In the genomic region with DNA sequence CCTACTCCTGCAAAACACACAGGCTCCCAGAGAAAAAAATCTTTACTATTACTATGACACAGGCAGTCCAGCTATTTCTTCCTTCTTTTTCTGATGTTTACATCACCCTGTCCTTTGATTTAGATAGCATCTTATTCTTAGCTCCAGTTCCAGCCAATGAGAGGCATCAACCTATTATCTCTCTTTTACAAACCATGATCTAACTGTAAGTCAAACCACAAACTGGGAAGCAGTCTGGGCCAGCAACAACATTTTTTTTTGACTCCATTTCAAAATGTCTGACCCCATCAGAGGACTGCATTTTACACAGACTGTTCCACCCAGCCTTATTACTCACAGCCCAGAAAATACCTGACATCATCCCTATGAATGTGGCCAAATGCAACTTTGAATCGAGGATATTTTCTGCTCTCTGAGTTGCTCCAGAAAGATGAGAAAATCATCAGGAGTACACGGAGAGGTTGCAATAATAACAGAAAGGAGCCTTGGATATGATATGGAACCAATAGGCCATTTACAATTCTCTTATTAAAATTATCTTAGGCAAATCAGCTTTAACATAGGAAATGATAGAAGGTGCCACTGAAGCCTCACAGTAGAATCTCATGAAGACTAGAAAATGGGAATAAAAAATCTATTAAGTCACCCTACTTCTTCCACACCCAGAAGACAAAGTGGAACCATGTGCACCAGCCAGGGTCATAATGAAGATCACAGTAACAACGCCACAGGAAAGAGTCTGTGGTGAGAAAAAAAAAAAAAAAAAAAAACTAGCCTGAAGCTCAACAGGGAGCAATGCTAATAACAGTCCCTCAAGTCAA, we compare ENCODE assay signal across 11 cellular contexts. TPM values are rescaled to one million over a fixed set of nuclear protein-coding genes. Genes with fewer than 3 reads are reported as not detected.
DNase-seq lines count a peak whose midpoint lies in the region; ATAC-seq and TF ChIP-seq lines count a peak whose summit lies in the region.
"Had no signal": no experiment of that assay in that cellular context is flagged by ENCODE, and none has a peak within 500 bp of the region (broad histone marks: within the 10 kb centered on the region; RNA-seq: fewer than 3 reads in every experiment).

No MANE protein-coding gene starts in this region.

- H3K9me3 Mint-ChIP-seq in HFFc6, result no peaks in the 10 kb centered on the region
- no peaks in the 10 kb centered on the region for H3K9me3 Mint-ChIP-seq in naive thymus-derived CD8-positive, alpha-beta T cell
- H3K9me3 Mint-ChIP-seq: activated T-cell treated with anti-CD3 and anti-CD28 coated beads, Interleukin-2, amount 50 U/mL, for 72 hours had no signal

- no peaks in the 10 kb centered on the region for H3K79me2 ChIP-seq in hepatocyte
- no peaks in the 10 kb centered on the region for H3K79me2 ChIP-seq in PC-9 (ENCODE audit: low read depth)

- no peaks in the 10 kb centered on the region; the same call in 1 of the 2 replicates for H3F3A ChIP-seq in PC-9 (ENCODE audit: insufficient read depth, low read depth)

- H3K27me3 Mint-ChIP-seq in HFFc6 (ENCODE audit: insufficient read depth), result no peaks in the 10 kb centered on the region; the same call in 1 of the 2 replicates
- no peaks in the 10 kb centered on the region for H3K27me3 Mint-ChIP-seq in naive thymus-derived CD8-positive, alpha-beta T cell

- POLR2A ChIA-PET in PC-9 (lab: Charles Lee; ENCODE audit: unreplicated experiment), result no interaction called here
- POLR2A ChIA-PET in naive thymus-derived CD8-positive, alpha-beta T cell (lab: Charles Lee), result interaction anchor here (1.6 kb wide), 1 partner anchor 117 kb away, joined by 4 read pairs; no protein-coding TSS in a partner anchor

- H2AFZ ChIP-seq in hepatocyte (no peak overlapping the region), PC-9 (no peak overlapping the region)

- H3K9me3 ChIP-seq in hepatocyte (ENCODE audit: low read depth) (no peaks in the 10 kb centered on the region), PC-9 (ENCODE audit: insufficient read depth, low read depth) (no peaks in the 10 kb centered on the region)
- H3K9me3 ChIP-seq: Caco-2 had no signal

- CTCF ChIA-PET in PC-9 (lab: Charles Lee), result interaction anchor here (0.6 kb wide), 1 partner anchor 233 kb away, joined by 3 read pairs; no protein-coding TSS in a partner anchor

- peak overlapping the region; percentile 92 for H3K27ac Mint-ChIP-seq in HFFc6
- H3K27ac Mint-ChIP-seq in naive thymus-derived CD8-positive, alpha-beta T cell, result no peak overlapping the region
- H3K27ac Mint-ChIP-seq: activated T-cell treated with anti-CD3 and anti-CD28 coated beads, Interleukin-2, amount 50 U/mL, for 72 hours had no signal

- peak overlapping the region; percentile 20 for H3K27ac ChIP-seq in hepatocyte
- H3K27ac ChIP-seq in PC-9, result no peak overlapping the region

- TF ChIP-seq CTCF in AG09319 (IDR thresholded peaks at IDR 0.05; ENCODE audit: low read depth, low read length) (no peak), HFFc6 (IDR thresholded peaks at IDR 0.05) (no peak), hepatocyte (IDR thresholded peaks at IDR 0.05; ENCODE audit: poor library complexity) (no peak), PC-9 (conservative IDR thresholded peaks at IDR 0.05) (no peak)

- no peak for ATAC-seq in GM21576 (IDR thresholded peaks at IDR 0.05; ENCODE audit: unreplicated experiment)
- no peak for ATAC-seq in naive thymus-derived CD8-positive, alpha-beta T cell

- H3K27me3 ChIP-seq in hepatocyte (no peaks in the 10 kb centered on the region), PC-9 (ENCODE audit: insufficient read depth, low read depth) (no peaks in the 10 kb centered on the region)

- intact Hi-C loops in PC-9 (cut with micrococcal nuclease; ENCODE audit: unreplicated experiment), result loop anchor here (1.0 kb wide), 1 partner anchor 193 kb away; no protein-coding TSS in a partner anchor

- peaks cover 38% of the 10 kb centered on the region for H3K4me1 Mint-ChIP-seq in HFFc6 (ENCODE audit: low read depth)
- H3K4me1 Mint-ChIP-seq in naive thymus-derived CD8-positive, alpha-beta T cell, result peaks cover 0 to 7% (median 4%) of the 10 kb centered on the region in 4 donors

- no peak overlapping the region for H3K4me2 ChIP-seq in hepatocyte
- H3K4me2 ChIP-seq in PC-9, result no peak overlapping the region

- 62% methylated on average over 3 of the region's 3 CpGs for WGBS in hepatocyte (ENCODE audit: low lambda C conversion rate, missing lambda C conversion rate)

- DNase-seq in AG09319 (ENCODE audit: extremely low read depth, low read depth), result peak; percentile 54
- DNase-seq in HFFc6, result peak; percentile 96
- DNase-seq in amniotic stem cell (lab: John Stamatoyannopoulos, UW), result peak; percentile 49
- DNase-seq in hepatocyte (ENCODE audit: low spot score), result no peak
- no peak for DNase-seq in iPS-NIHi11 (ENCODE audit: low spot score)
- DNase-seq in PC-9, result no peak
- DNase-seq in naive thymus-derived CD8-positive, alpha-beta T cell, result no peak

- H3K4me3 ChIP-seq in hepatocyte, result no peak overlapping the region
- no peak overlapping the region for H3K4me3 ChIP-seq in PC-9

- no peaks in the 10 kb centered on the region for H3K36me3 ChIP-seq in hepatocyte (replicated peaks; ENCODE audit: insufficient read depth, low read depth)
- no peaks in the 10 kb centered on the region for H3K36me3 ChIP-seq in PC-9 (ENCODE audit: low read depth)

- peak overlapping the region; percentile 65 for H3K4me3 Mint-ChIP-seq in HFFc6
- H3K4me3 Mint-ChIP-seq in naive thymus-derived CD8-positive, alpha-beta T cell, result no peak overlapping the region
- H3K4me3 Mint-ChIP-seq: activated T-cell treated with anti-CD3 and anti-CD28 coated beads, Interleukin-2, amount 50 U/mL, for 72 hours had no signal

- H3K4me1 ChIP-seq in hepatocyte (ENCODE audit: insufficient read depth), result peaks cover 2% of the 10 kb centered on the region
- no peaks in the 10 kb centered on the region for H3K4me1 ChIP-seq in PC-9 (replicated peaks; ENCODE audit: insufficient read depth)
- H3K4me1 ChIP-seq: Caco-2 had no signal

- H3K9me2 ChIP-seq in hepatocyte (replicated peaks; ENCODE audit: insufficient read depth), result no peaks in the 10 kb centered on the region
- no peaks in the 10 kb centered on the region for H3K9me2 ChIP-seq in PC-9 (ENCODE audit: insufficient read depth)

- H3K36me3 Mint-ChIP-seq in HFFc6 (ENCODE audit: low read depth), result no peaks in the 10 kb centered on the region
- peaks cover 0 to 3% (median 0%) of the 10 kb centered on the region in 3 donors for H3K36me3 Mint-ChIP-seq in naive thymus-derived CD8-positive, alpha-beta T cell

- H4K20me1 ChIP-seq in hepatocyte (ENCODE audit: insufficient read depth, poor library complexity, severe bottlenecking) (no peaks in the 10 kb centered on the region), PC-9 (ENCODE audit: insufficient read depth) (no peaks in the 10 kb centered on the region; the same call in 1 of the 2 replicates)

- no TSS peak for BruUV-seq in PC-9 (replicated peaks; lab: Mats Ljungman, UMichigan)

RNA-seq across cellular contexts. Expression of gene TBRG1, which starts 21.2 kb away (rescaled TPM):
- 10 to 100 TPM; 18.8 to 25.9 (median 24.1) TPM for total RNA-seq in HFFc6 (2021; fragmentation: NEBNext Ultra II Directional; extraction: Animal tissue kit (Norgen Biotek cat#: 25700))
- total RNA-seq in hepatocyte (34.6 and 41.4 TPM in 2 replicates), PC-9 (2021) (22.3 and 24.3 TPM in 2 replicates)
- polyA plus RNA-seq in hepatocyte, result 35.0 and 45.2 TPM in 2 replicates
- 10 to 100 TPM; 73.8 to 76.6 TPM for total RNA-seq in naive thymus-derived CD8-positive, alpha-beta T cell
- polyA plus RNA-seq in naive thymus-derived CD8-positive, alpha-beta T cell, result 10 to 100 TPM; 34.9 to 37.7 (median 35.8) TPM

RNA-seq across cellular contexts. Expression of gene SIAE, which starts 29.7 kb away (rescaled TPM):
- 10 to 100 TPM in 5 of 6 experiments, 1 to 10 TPM in 1; 9.2 to 14.4 (median 11.3) TPM for total RNA-seq in HFFc6 (2021; fragmentation: NEBNext Ultra II Directional; extraction: Animal tissue kit (Norgen Biotek cat#: 25700))
- total RNA-seq in hepatocyte, result 35.5 and 37.0 TPM in 2 replicates
- polyA plus RNA-seq in hepatocyte, result 18.6 and 24.0 TPM in 2 replicates
- 29.2 and 37.9 TPM in 2 replicates for total RNA-seq in PC-9 (2021)
- 1 to 10 TPM; 8.8 to 9.3 TPM for total RNA-seq in naive thymus-derived CD8-positive, alpha-beta T cell
- polyA plus RNA-seq in naive thymus-derived CD8-positive, alpha-beta T cell, result 1 to 10 TPM; 3.2 to 5.8 (median 4.2) TPM

RNA-seq across cellular contexts. Expression of gene SPA17, which starts 29.9 kb away (rescaled TPM):
- 10 to 100 TPM in 1 of 6 experiments, 1 to 10 TPM in 5; 5.0 to 10.2 (median 9.1) TPM for total RNA-seq in HFFc6 (2021; fragmentation: NEBNext Ultra II Directional; extraction: Animal tissue kit (Norgen Biotek cat#: 25700))
- total RNA-seq in hepatocyte (5.8 and 7.2 TPM in 2 replicates), PC-9 (2021) (6.1 and 15.7 TPM in 2 replicates)
- 3.8 and 5.8 TPM in 2 replicates for polyA plus RNA-seq in hepatocyte
- under 1 TPM; 0.36 to 0.73 TPM for total RNA-seq in naive thymus-derived CD8-positive, alpha-beta T cell
- 1 to 10 TPM; 1.2 to 2.5 (median 1.7) TPM for polyA plus RNA-seq in naive thymus-derived CD8-positive, alpha-beta T cell

RNA-seq across cellular contexts. Expression of gene PANX3, which starts 32.6 kb away (rescaled TPM):
- not detected for total RNA-seq in HFFc6 (2021; fragmentation: NEBNext Ultra II Directional; extraction: Animal tissue kit (Norgen Biotek cat#: 25700))
- not detected in 2 replicates for total RNA-seq in hepatocyte
- polyA plus RNA-seq in hepatocyte, result 0.09 and 0.25 TPM in 2 replicates
- not detected in 2 replicates for total RNA-seq in PC-9 (2021)
- not detected for total RNA-seq in naive thymus-derived CD8-positive, alpha-beta T cell
- polyA plus RNA-seq in naive thymus-derived CD8-positive, alpha-beta T cell, result not detected
- total RNA-seq: activated T-cell treated with anti-CD3 and anti-CD28 coated beads, Interleukin-2, amount 50 U/mL, for 72 hours; Caco-2; kidney epithelial cell had no signal

Comparison
In these comparisons a context has a peak if more than half of its experiments do, and no peak if none do; other contexts are left out.
1. DNase-seq: peak in AG09319 (single experiment), HFFc6 (single experiment) and amniotic stem cell (single experiment); none in hepatocyte (single experiment), iPS-NIHi11 (single experiment), PC-9 (0 of 2) and naive thymus-derived CD8-positive, alpha-beta T cell (0 of 10).